17 cellular contexts compared by ENCODE assay signal in genomic region chr16:84195201-84196093, GRCh38. TPM values are rescaled to one million over a fixed set of nuclear protein-coding genes. Genes with fewer than 3 reads are reported as not detected.
DNase-seq lines count a peak whose midpoint lies in the region; ATAC-seq, FAIRE-seq and TF ChIP-seq lines count a peak whose summit lies in the region.
"Had no signal": no experiment of that assay in that cellular context is flagged by ENCODE, and none has a peak within 500 bp of the region (broad histone marks: within the 10 kb centered on the region; RNA-seq: fewer than 3 reads in every experiment).

No MANE protein-coding gene starts in this region.

- H3K18ac ChIP-seq in H1 (ENCODE audit: extremely low read depth, low read length), result no peak overlapping the region

- H3K56ac ChIP-seq in H1 (replicated peaks; ENCODE audit: insufficient read length, low read depth, low read length), result no peak overlapping the region

- no peak overlapping the region for H3K27ac ChIP-seq in DOHH2 (ENCODE audit: low read depth, low read length)
- H3K27ac ChIP-seq in H1 (ENCODE audit: low read depth, low read length), result no peak overlapping the region
- H3K27ac ChIP-seq in osteoblast (ENCODE audit: low read depth, low read length), result no peak overlapping the region

- 91% methylated on average over 22 of the region's 38 CpGs; no CpG with 5 or more reads in 1 of the 2 experiments for WGBS in H1 (ENCODE audit: extremely low coverage in 1 of 2, insufficient coverage in 1 of 2, insufficient read length in 1 of 2, insufficient replicate concordance in 2 of 2, low coverage in 1 of 2, low lambda C conversion rate in 2 of 2, missing lambda C conversion rate in 1 of 2), 2 experiments

- H3K36me3 ChIP-seq in DOHH2 (ENCODE audit: control insufficient read depth, low read length) (no peaks in the 10 kb centered on the region), H1 (ENCODE audit: control insufficient read depth in 2 of 4, insufficient read depth in 4 of 4, low read length in 3 of 4) (no peaks in the 10 kb centered on the region), osteoblast (ENCODE audit: insufficient read depth, low read length) (no peaks in the 10 kb centered on the region)

- H3K79me2 ChIP-seq in DOHH2 (ENCODE audit: control insufficient read depth, low read length) (no peaks in the 10 kb centered on the region), H1 (ENCODE audit: control insufficient read depth in 1 of 2, insufficient read depth in 2 of 2, low read length in 2 of 2) (no peaks in the 10 kb centered on the region), osteoblast (ENCODE audit: insufficient read depth, low read length) (no peaks in the 10 kb centered on the region)

- FAIRE-seq in H1 (lab: Jason Lieb, UNC), result no peak
- FAIRE-seq: G401.6 had no signal

- H3K4ac ChIP-seq in H1 (replicated peaks; ENCODE audit: insufficient read length, low read depth, low read length), result no peak overlapping the region

- no peak overlapping the region for H3K9ac ChIP-seq in H1 (replicated peaks in 1 of 4; ENCODE audit: extremely low read depth in 1 of 4, low read depth in 3 of 4, low read length in 3 of 4)
- H3K9ac ChIP-seq: SK-N-SH had no signal

- H3K9me3 Mint-ChIP-seq in activated CD8-positive, alpha-beta T cell treated with anti-CD3 and anti-CD28 coated beads, Interleukin-2, amount 10 ng/mL, durations not matched to agents 7 days and 5 days (ENCODE audit: insufficient read depth), result no peaks in the 10 kb centered on the region
- no peaks in the 10 kb centered on the region for H3K9me3 Mint-ChIP-seq in effector memory CD8-positive, alpha-beta T cell
- H3K9me3 Mint-ChIP-seq: CD4-positive, alpha-beta memory T cell had no signal

- no peak overlapping the region for H2BK15ac ChIP-seq in H1 (ENCODE audit: low read length)

- H3K36me3 Mint-ChIP-seq in activated CD8-positive, alpha-beta T cell treated with anti-CD3 and anti-CD28 coated beads, Interleukin-2, amount 10 ng/mL, durations not matched to agents 7 days and 5 days (ENCODE audit: low read depth), result no peaks in the 10 kb centered on the region
- no peaks in the 10 kb centered on the region for H3K36me3 Mint-ChIP-seq in effector memory CD8-positive, alpha-beta T cell (ENCODE audit: insufficient read depth)
- H3K36me3 Mint-ChIP-seq: CD4-positive, alpha-beta memory T cell had no signal

- H2AK5ac ChIP-seq in H1 (ENCODE audit: low read depth, low read length), result no peak overlapping the region

- H2BK120ac ChIP-seq in H1 (replicated peaks; ENCODE audit: low read depth, low read length), result no peak overlapping the region

- peaks cover 20% of the 10 kb centered on the region for H3K4me1 ChIP-seq in DOHH2 (ENCODE audit: control insufficient read depth, low read length)
- peaks cover 0 to 3% (median under 1%) of the 10 kb centered on the region in 4 experiments; a peak in 3 of 7 replicates for H3K4me1 ChIP-seq in H1 (replicated peaks in 1 of 4; ENCODE audit: control insufficient read depth in 3 of 4, insufficient read depth in 4 of 4, low read length in 3 of 4)
- H3K4me1 ChIP-seq in osteoblast (ENCODE audit: insufficient read depth, low read length), result peaks cover 5% of the 10 kb centered on the region

- H2BK12ac ChIP-seq in H1 (ENCODE audit: low read depth, low read length), result peak overlapping the region; percentile 68; the same call in 1 of the 2 replicates

- CTCF ChIA-PET in H1 (lab: Charles Lee; ENCODE audit: partially characterized antibody), result interaction anchor here (0.6 to 1.9 kb wide), 8 partner anchors 9 to 287 kb away, joined by 3 to 7 read pairs (median 3); partner anchors contain the start of gene TAF1C
- CTCF ChIA-PET in activated CD8-positive, alpha-beta T cell treated with anti-CD3 and anti-CD28 coated beads, Interleukin-2, amount 10 ng/mL, durations not matched to agents 7 days and 5 days (lab: Charles Lee), result interaction anchor here (0.6 to 1.5 kb wide), 5 partner anchors 8 to 311 kb away, joined by 3 to 5 read pairs (median 3); partner anchors contain the start of gene TAF1C

- no peak for TF ChIP-seq EP300 in H1 (IDR thresholded peaks at IDR 0.05; ENCODE audit: borderline replicate concordance in 1 of 2, low read depth in 2 of 2, low read length in 2 of 2)

- H3F3A ChIP-seq in DOHH2 (ENCODE audit: control insufficient read depth, insufficient read depth), result no peaks in the 10 kb centered on the region

- DNase-seq in H1 (ENCODE audit: low read depth in 1 of 2, low spot score in 2 of 2) (no peak), osteoblast (ENCODE audit: insufficient read length, low spot score, missing footprints) (peak; percentile 76)
- DNase-seq in activated CD8-positive, alpha-beta T cell treated with anti-CD3 and anti-CD28 coated beads, Interleukin-2, amount 10 ng/mL, durations not matched to agents 7 days and 5 days, result no peak
- DNase-seq in effector memory CD8-positive, alpha-beta T cell, result no peak
- DNase-seq: ACHN, AML-193, NCI-H1105 treated with DMSO at 0.1 percent for 48 hours, NCI-H1694 treated with DMSO at 0.1 percent for 48 hours, NCI-H226, NCI-H524 treated with DMSO at 0.1 percent for 48 hours, SK-N-SH had no signal

- H3K14ac ChIP-seq in H1 (ENCODE audit: insufficient read length), result no peak overlapping the region

- peaks cover 2% of the 10 kb centered on the region for H3K27me3 Mint-ChIP-seq in activated CD8-positive, alpha-beta T cell treated with anti-CD3 and anti-CD28 coated beads, Interleukin-2, amount 10 ng/mL, durations not matched to agents 7 days and 5 days (ENCODE audit: low read depth)
- H3K27me3 Mint-ChIP-seq in effector memory CD8-positive, alpha-beta T cell, result peaks cover 6 to 40% of the 10 kb centered on the region in 2 donors
- H3K27me3 Mint-ChIP-seq: CD4-positive, alpha-beta memory T cell had no signal

- H3K23ac ChIP-seq in H1 (ENCODE audit: insufficient read length), result no peak overlapping the region

- H2AFZ ChIP-seq in H1 (ENCODE audit: low read length), result no peak overlapping the region
- no peak overlapping the region for H2AFZ ChIP-seq in osteoblast (ENCODE audit: low read length)

- no peak overlapping the region for H3K27ac Mint-ChIP-seq in activated CD8-positive, alpha-beta T cell treated with anti-CD3 and anti-CD28 coated beads, Interleukin-2, amount 10 ng/mL, durations not matched to agents 7 days and 5 days
- no peak overlapping the region for H3K27ac Mint-ChIP-seq in effector memory CD8-positive, alpha-beta T cell

- peaks cover 20% of the 10 kb centered on the region for H3K4me1 Mint-ChIP-seq in activated CD8-positive, alpha-beta T cell treated with anti-CD3 and anti-CD28 coated beads, Interleukin-2, amount 10 ng/mL, durations not matched to agents 7 days and 5 days (ENCODE audit: low read depth)
- H3K4me1 Mint-ChIP-seq in effector memory CD8-positive, alpha-beta T cell (ENCODE audit: low read depth in 2 of 2), result peaks cover 9 to 10% of the 10 kb centered on the region in 2 donors

- H3K9me3 ChIP-seq in DOHH2 (ENCODE audit: control insufficient read depth, insufficient read depth, low read length), result no peaks in the 10 kb centered on the region
- H3K9me3 ChIP-seq in H1 (ENCODE audit: insufficient read depth in 2 of 2, low read depth in 1 of 2, low read length in 1 of 2), result no peaks in the 10 kb centered on the region; a peak in 1 of 4 replicates
- H3K9me3 ChIP-seq in osteoblast (ENCODE audit: low read depth, low read length), result no peaks in the 10 kb centered on the region
- H3K9me3 ChIP-seq: SK-N-SH had no signal

- POLR2A ChIA-PET in H1 (lab: Charles Lee; ENCODE audit: partially characterized antibody), result interaction anchor here (1.0 to 1.1 kb wide), 2 partner anchors 8 to 24 kb away, joined by 3 read pairs; partner anchors contain the start of gene TAF1C
- POLR2A ChIA-PET in activated CD8-positive, alpha-beta T cell treated with anti-CD3 and anti-CD28 coated beads, Interleukin-2, amount 10 ng/mL, durations not matched to agents 7 days and 5 days (lab: Charles Lee), result interaction anchor here (0.6 to 1.2 kb wide), 2 partner anchors 12 to 733 kb away, joined by 4 to 5 read pairs; no protein-coding TSS in a partner anchor

- TF ChIP-seq RAD21 in H1 (IDR thresholded peaks at IDR 0.05 in 1 of 2, conservative IDR thresholded peaks at IDR 0.05 in 1 of 2; ENCODE audit: low read depth in 2 of 2, low read length in 2 of 2), result no peak

- H3K4me2 ChIP-seq in DOHH2 (ENCODE audit: low read length), result peak overlapping the region; percentile 62; the same call in 1 of the 2 replicates
- no peak overlapping the region for H3K4me2 ChIP-seq in H1 (ENCODE audit: insufficient read depth in 1 of 2, low read depth in 2 of 2, low read length in 2 of 2)
- H3K4me2 ChIP-seq in osteoblast (ENCODE audit: insufficient read depth, low read length), result no peak overlapping the region
- H3K4me2 ChIP-seq: SK-N-SH had no signal

- H4K20me1 ChIP-seq in DOHH2 (ENCODE audit: control insufficient read depth, insufficient read depth, low read depth, low read length) (no peaks in the 10 kb centered on the region), H1 (replicated peaks in 1 of 2; ENCODE audit: control insufficient read depth in 1 of 2, insufficient read depth in 2 of 2, low read length in 2 of 2) (no peaks in the 10 kb centered on the region), osteoblast (ENCODE audit: insufficient read depth, low read length) (no peaks in the 10 kb centered on the region)

- TF ChIP-seq CTCF in DOHH2 (IDR thresholded peaks at IDR 0.05; ENCODE audit: low read depth, low read length, poor library complexity, severe bottlenecking) (no peak), H1 (IDR thresholded peaks at IDR 0.05; ENCODE audit: control extremely low read depth in 1 of 3, insufficient read depth in 1 of 3, low read depth in 1 of 3, low read length in 3 of 3) (no peak), osteoblast (IDR thresholded peaks at IDR 0.05; ENCODE audit: extremely low read depth, low read depth, low read length) (no peak)

- no peak overlapping the region for H4K5ac ChIP-seq in H1 (ENCODE audit: insufficient read length, low read depth, low read length)

- no peak overlapping the region for H4K91ac ChIP-seq in H1 (replicated peaks; ENCODE audit: insufficient read length, low read length)

- no peaks in the 10 kb centered on the region for H3K9me2 ChIP-seq in DOHH2 (replicated peaks; ENCODE audit: control insufficient read depth, low read length)
- H3K9me2 ChIP-seq: SK-N-SH had no signal

- no peaks in the 10 kb centered on the region for H3K23me2 ChIP-seq in H1 (ENCODE audit: low read depth, low read length)

- no peaks in the 10 kb centered on the region for H3K79me1 ChIP-seq in H1 (ENCODE audit: low read depth, low read length)

- H4K8ac ChIP-seq in H1 (ENCODE audit: extremely low read depth, insufficient read depth, low read length), result peak overlapping the region; percentile 47; the same call in 1 of the 2 replicates

- ATAC-seq in activated CD8-positive, alpha-beta T cell treated with anti-CD3 and anti-CD28 coated beads, Interleukin-2, amount 10 ng/mL, durations not matched to agents 7 days and 5 days, result no peak
- ATAC-seq in effector memory CD8-positive, alpha-beta T cell (replicated peaks), result no peak
- ATAC-seq in HG02840 (IDR thresholded peaks at IDR 0.05; ENCODE audit: low FRiP score, unreplicated experiment), result no peak
- ATAC-seq: HCT116 had no signal

- H3K27me3 ChIP-seq in DOHH2 (ENCODE audit: control insufficient read depth, low read length), result peaks cover 3% of the 10 kb centered on the region; the same call in 1 of the 2 replicates
- no peaks in the 10 kb centered on the region for H3K27me3 ChIP-seq in H1 (replicated peaks in 1 of 4; ENCODE audit: control insufficient read depth in 3 of 4, extremely low read depth in 1 of 4, insufficient read depth in 3 of 4, low read length in 3 of 4)
- peaks cover 11% of the 10 kb centered on the region for H3K27me3 ChIP-seq in osteoblast (ENCODE audit: insufficient read depth, low read length)

- H3K4me3 ChIP-seq in DOHH2 (ENCODE audit: low read length) (no peak overlapping the region), H1 (ENCODE audit: extremely low read depth in 1 of 4, insufficient read depth in 2 of 4, low read depth in 3 of 4, low read length in 4 of 4) (no peak overlapping the region), osteoblast (ENCODE audit: insufficient read depth, low read length) (no peak overlapping the region)

- no peak for TF ChIP-seq POLR2A in H1 (IDR thresholded peaks at IDR 0.05; ENCODE audit: control extremely low read depth in 1 of 2, low read depth in 2 of 2, low read length in 2 of 2)

- no peak overlapping the region for H3K4me3 Mint-ChIP-seq in activated CD8-positive, alpha-beta T cell treated with anti-CD3 and anti-CD28 coated beads, Interleukin-2, amount 10 ng/mL, durations not matched to agents 7 days and 5 days
- H3K4me3 Mint-ChIP-seq in effector memory CD8-positive, alpha-beta T cell, result no peak overlapping the region

- no peak overlapping the region for H2BK20ac ChIP-seq in H1 (ENCODE audit: low read length)

- no peak overlapping the region for H2BK5ac ChIP-seq in H1 (ENCODE audit: low read depth, low read length)

RNA-seq across cellular contexts. Expression of gene ADAD2, which starts 4.5 kb away (rescaled TPM):
- 1.3 and 1.6 TPM in 2 replicates for total RNA-seq in H1 (2021; fragmentation: NEBNext Ultra II Directional; extraction: Animal tissue kit (Norgen Biotek cat#: 25700))
- polyA plus RNA-seq in H1 (2011; rRNA removed), result 1.2 and 2.3 TPM in 2 replicates
- polyA plus RNA-seq in H1 (2011; cell fraction: cytosol; rRNA removed), result 1.8 TPM
- 4.1 TPM for polyA plus RNA-seq in H1 (2011; cell fraction: nucleus; rRNA removed)
- 0.64 to 0.78 TPM (median 0.70 TPM) in 4 replicates for polyA plus RNA-seq in H1 (2012, experiment 1 of 2)
- 0.46 TPM for polyA plus RNA-seq in H1 (2012, experiment 2 of 2)
- polyA plus RNA-seq in H1 (2013, experiment 1 of 2), result 0.51 TPM
- 0.33 TPM for polyA plus RNA-seq in H1 (2013, experiment 2 of 2)
- polyA minus RNA-seq in H1 (2011; rRNA and poly(A)+ RNA removed), result 0.17 and 0.25 TPM in 2 replicates
- 1.9 TPM for polyA minus RNA-seq in H1 (2011; cell fraction: cytosol; rRNA and poly(A)+ RNA removed)
- 0.90 TPM for polyA minus RNA-seq in H1 (2011; cell fraction: nucleus; rRNA and poly(A)+ RNA removed)
- total RNA-seq in osteoblast, result under 0.01 TPM in 1 of 2 replicates, not detected in the other
- under 1 TPM in 1 of 2 experiments, not detected in 1; 0.18 TPM for total RNA-seq in activated CD8-positive, alpha-beta T cell treated with anti-CD3 and anti-CD28 coated beads, Interleukin-2, amount 10 ng/mL, durations not matched to agents 7 days and 5 days
- total RNA-seq: CD4-positive, alpha-beta memory T cell; HT1080 had no signal
- polyA plus RNA-seq: CD4-positive, alpha-beta memory T cell; SK-N-SH had no signal

RNA-seq across cellular contexts. Expression of gene TAF1C, which starts 8.6 kb away (rescaled TPM):
- total RNA-seq in H1 (2021; fragmentation: NEBNext Ultra II Directional; extraction: Animal tissue kit (Norgen Biotek cat#: 25700)), result 63.8 and 68.0 TPM in 2 replicates
- polyA plus RNA-seq in H1 (2011; rRNA removed), result 44.6 and 81.6 TPM in 2 replicates
- polyA plus RNA-seq in H1 (2011; cell fraction: cytosol; rRNA removed), result 60.1 TPM
- polyA plus RNA-seq in H1 (2011; cell fraction: nucleus; rRNA removed), result 466 TPM
- 65.5 to 73.4 TPM (median 68.4 TPM) in 4 replicates for polyA plus RNA-seq in H1 (2012, experiment 1 of 2)
- 42.0 TPM for polyA plus RNA-seq in H1 (2012, experiment 2 of 2)
- polyA plus RNA-seq in H1 (2013, experiment 1 of 2), result 52.5 TPM
- polyA plus RNA-seq in H1 (2013, experiment 2 of 2), result 44.5 TPM
- polyA minus RNA-seq in H1 (2011; rRNA and poly(A)+ RNA removed), result 38.9 and 40.4 TPM in 2 replicates
- polyA minus RNA-seq in H1 (2011; cell fraction: cytosol; rRNA and poly(A)+ RNA removed), result 37.3 TPM
- 82.2 TPM for polyA minus RNA-seq in H1 (2011; cell fraction: nucleus; rRNA and poly(A)+ RNA removed)
- total RNA-seq in osteoblast, result 19.5 and 20.6 TPM in 2 replicates
- 10 to 100 TPM; 53.4 to 62.3 TPM for total RNA-seq in activated CD8-positive, alpha-beta T cell treated with anti-CD3 and anti-CD28 coated beads, Interleukin-2, amount 10 ng/mL, durations not matched to agents 7 days and 5 days

RNA-seq across cellular contexts. Expression of gene KCNG4, which starts 44.4 kb away (rescaled TPM):
- not detected in 2 replicates for total RNA-seq in H1 (2021; fragmentation: NEBNext Ultra II Directional; extraction: Animal tissue kit (Norgen Biotek cat#: 25700))
- polyA plus RNA-seq in H1 (2011; rRNA removed), result not detected in 2 replicates
- not detected for polyA plus RNA-seq in H1 (2011; cell fraction: cytosol; rRNA removed)
- polyA plus RNA-seq in H1 (2011; cell fraction: nucleus; rRNA removed), result not detected
- not detected in 4 replicates for polyA plus RNA-seq in H1 (2012, experiment 1 of 2)
- polyA plus RNA-seq in H1 (2012, experiment 2 of 2), result not detected
- not detected for polyA plus RNA-seq in H1 (2013, experiment 1 of 2)
- not detected for polyA plus RNA-seq in H1 (2013, experiment 2 of 2)
- 0.02 TPM in 1 of 2 replicates, not detected in the other for polyA minus RNA-seq in H1 (2011; rRNA and poly(A)+ RNA removed)
- not detected for polyA minus RNA-seq in H1 (2011; cell fraction: cytosol; rRNA and poly(A)+ RNA removed)
- polyA minus RNA-seq in H1 (2011; cell fraction: nucleus; rRNA and poly(A)+ RNA removed), result not detected
- total RNA-seq in osteoblast, result not detected in 2 replicates
- not detected for total RNA-seq in activated CD8-positive, alpha-beta T cell treated with anti-CD3 and anti-CD28 coated beads, Interleukin-2, amount 10 ng/mL, durations not matched to agents 7 days and 5 days
- total RNA-seq: CD4-positive, alpha-beta memory T cell; HT1080 had no signal
- polyA plus RNA-seq: CD4-positive, alpha-beta memory T cell; SK-N-SH had no signal

RNA-seq across cellular contexts. Expression of gene DNAAF1, which starts 50.3 kb away (rescaled TPM):
- total RNA-seq in H1 (2021; fragmentation: NEBNext Ultra II Directional; extraction: Animal tissue kit (Norgen Biotek cat#: 25700)), result 0.09 and 0.27 TPM in 2 replicates
- polyA plus RNA-seq in H1 (2011; rRNA removed), result 0.06 and 0.15 TPM in 2 replicates
- polyA plus RNA-seq in H1 (2011; cell fraction: cytosol; rRNA removed), result 0.12 TPM
- 0.58 TPM for polyA plus RNA-seq in H1 (2011; cell fraction: nucleus; rRNA removed)
- 0.36 to 2.1 TPM (median 0.61 TPM) in 4 replicates for polyA plus RNA-seq in H1 (2012, experiment 1 of 2)
- 0.25 TPM for polyA plus RNA-seq in H1 (2012, experiment 2 of 2)
- polyA plus RNA-seq in H1 (2013, experiment 1 of 2), result 0.10 TPM
- 0.13 TPM for polyA plus RNA-seq in H1 (2013, experiment 2 of 2)
- 0.13 and 0.20 TPM in 2 replicates for polyA minus RNA-seq in H1 (2011; rRNA and poly(A)+ RNA removed)
- not detected for polyA minus RNA-seq in H1 (2011; cell fraction: cytosol; rRNA and poly(A)+ RNA removed)
- polyA minus RNA-seq in H1 (2011; cell fraction: nucleus; rRNA and poly(A)+ RNA removed), result not detected
- 0.29 and 0.36 TPM in 2 replicates for total RNA-seq in osteoblast
- not detected for total RNA-seq in activated CD8-positive, alpha-beta T cell treated with anti-CD3 and anti-CD28 coated beads, Interleukin-2, amount 10 ng/mL, durations not matched to agents 7 days and 5 days
- total RNA-seq: HT1080 had no signal

RNA-seq across cellular contexts. Expression of gene HSDL1, which starts 50.5 kb away (rescaled TPM):
- total RNA-seq in H1 (2021; fragmentation: NEBNext Ultra II Directional; extraction: Animal tissue kit (Norgen Biotek cat#: 25700)), result 55.7 and 58.5 TPM in 2 replicates
- polyA plus RNA-seq in H1 (2011; rRNA removed), result 18.2 and 25.0 TPM in 2 replicates
- polyA plus RNA-seq in H1 (2011; cell fraction: cytosol; rRNA removed), result 34.1 TPM
- polyA plus RNA-seq in H1 (2011; cell fraction: nucleus; rRNA removed), result 16.4 TPM
- polyA plus RNA-seq in H1 (2012, experiment 1 of 2), result 30.7 to 44.0 TPM (median 34.1 TPM) in 4 replicates
- 4.5 TPM for polyA plus RNA-seq in H1 (2012, experiment 2 of 2)
- 26.5 TPM for polyA plus RNA-seq in H1 (2013, experiment 1 of 2)
- polyA plus RNA-seq in H1 (2013, experiment 2 of 2), result 28.9 TPM
- polyA minus RNA-seq in H1 (2011; rRNA and poly(A)+ RNA removed), result 54.2 and 75.7 TPM in 2 replicates
- polyA minus RNA-seq in H1 (2011; cell fraction: cytosol; rRNA and poly(A)+ RNA removed), result 24.4 TPM
- polyA minus RNA-seq in H1 (2011; cell fraction: nucleus; rRNA and poly(A)+ RNA removed), result 18.6 TPM
- total RNA-seq in osteoblast, result 18.1 and 18.9 TPM in 2 replicates
- total RNA-seq in activated CD8-positive, alpha-beta T cell treated with anti-CD3 and anti-CD28 coated beads, Interleukin-2, amount 10 ng/mL, durations not matched to agents 7 days and 5 days, result 10 to 100 TPM; 10.4 to 12.3 TPM
